8 cellular contexts compared by ENCODE assay signal in genomic region chr6:161029195-161029809, GRCh38. TPM values are rescaled to one million over a fixed set of nuclear protein-coding genes. Genes with fewer than 3 reads are reported as not detected.
DNase-seq lines count a peak whose midpoint lies in the region; ATAC-seq and TF ChIP-seq lines count a peak whose summit lies in the region.

No MANE protein-coding gene starts in this region.

- H3K36me3 Mint-ChIP-seq in activated T-cell treated with anti-CD3 and anti-CD28 coated beads, Interleukin-2, amount 50 U/mL, for 4 hours (ENCODE audit: insufficient read depth), result peaks cover 23% of the 10 kb centered on the region
- peaks cover 5 to 17% of the 10 kb centered on the region in 2 donors for H3K36me3 Mint-ChIP-seq in stimulated activated naive B cell treated with anti-CD40 and anti-IgM and Interleukin-4, amounts not matched to agents 10 μg/mL and 1 μg/mL and 100 μg/mL, for 72 hours

- no peak overlapping the region for H3K4me2 ChIP-seq in neuronal stem cell (ENCODE audit: insufficient read depth, low read length, poor library complexity, severe bottlenecking)

- H3K79me1 ChIP-seq in neuronal stem cell (ENCODE audit: low read depth, low read length), result peaks cover 4% of the 10 kb centered on the region

- no peaks in the 10 kb centered on the region for H3K27me3 Mint-ChIP-seq in activated T-cell treated with anti-CD3 and anti-CD28 coated beads, Interleukin-2, amount 50 U/mL, for 4 hours (ENCODE audit: low read depth)
- no peaks in the 10 kb centered on the region for H3K27me3 Mint-ChIP-seq in stimulated activated naive B cell treated with anti-CD40 and anti-IgM and Interleukin-4, amounts not matched to agents 10 μg/mL and 1 μg/mL and 100 μg/mL, for 72 hours

- H3K4me1 ChIP-seq in neuronal stem cell (ENCODE audit: control insufficient read depth in 2 of 2, insufficient read depth in 1 of 2, low read depth in 1 of 2, low read length in 2 of 2) (no peaks in the 10 kb centered on the region), right atrium auricular region (peaks cover 0 to 4% of the 10 kb centered on the region in 2 donors)

- no peak overlapping the region for H2BK120ac ChIP-seq in neuronal stem cell (ENCODE audit: low read depth, low read length)

- H3K4me3 ChIP-seq in neuronal stem cell (ENCODE audit: low read length in 2 of 2) (no peak overlapping the region), right atrium auricular region (no peak overlapping the region)

- H3K36me3 ChIP-seq in neuronal stem cell (replicated peaks in 1 of 2; ENCODE audit: control insufficient read depth in 2 of 2, insufficient read depth in 2 of 2, low read length in 2 of 2) (peaks cover 0 to 10% of the 10 kb centered on the region in 2 donors), right atrium auricular region (no peaks in the 10 kb centered on the region)

- H3K4ac ChIP-seq in neuronal stem cell (ENCODE audit: low read length), result no peak overlapping the region

- H4K8ac ChIP-seq in neuronal stem cell (ENCODE audit: low read depth, low read length), result no peak overlapping the region

- H3K23ac ChIP-seq in neuronal stem cell (ENCODE audit: low read depth, low read length, poor library complexity), result no peak overlapping the region

- no peak overlapping the region for H2AFZ ChIP-seq in neuronal stem cell (ENCODE audit: low read length)

- no peak overlapping the region for H3K4me3 Mint-ChIP-seq in activated T-cell treated with anti-CD3 and anti-CD28 coated beads, Interleukin-2, amount 50 U/mL, for 4 hours
- peak overlapping the region; percentile 36 to 38 for H3K4me3 Mint-ChIP-seq in stimulated activated naive B cell treated with anti-CD40 and anti-IgM and Interleukin-4, amounts not matched to agents 10 μg/mL and 1 μg/mL and 100 μg/mL, for 72 hours

- H3K27ac Mint-ChIP-seq in stimulated activated naive B cell treated with anti-CD40 and anti-IgM and Interleukin-4, amounts not matched to agents 10 μg/mL and 1 μg/mL and 100 μg/mL, for 72 hours, result peak overlapping the region; percentile 9

- H3K9ac ChIP-seq in neuronal stem cell (ENCODE audit: low read depth, low read length, poor library complexity), result no peak overlapping the region

- no CpG with 5 or more reads among the region's 8 CpGs for WGBS in neuronal stem cell (ENCODE audit: extremely low coverage in 2 of 2, insufficient read length in 2 of 2, insufficient replicate concordance in 1 of 2), 2 donors

- H3K27me3 ChIP-seq in neuronal stem cell (ENCODE audit: control insufficient read depth in 3 of 3, insufficient read depth in 3 of 3, low read depth in 1 of 3, low read length in 3 of 3), result no peaks in the 10 kb centered on the region
- H3K27me3 ChIP-seq in right atrium auricular region, result no peaks in the 10 kb centered on the region

- peaks cover 54% of the 10 kb centered on the region for H3K4me1 Mint-ChIP-seq in activated T-cell treated with anti-CD3 and anti-CD28 coated beads, Interleukin-2, amount 50 U/mL, for 4 hours (ENCODE audit: low read depth)
- peaks cover 27 to 44% of the 10 kb centered on the region in 2 donors for H3K4me1 Mint-ChIP-seq in stimulated activated naive B cell treated with anti-CD40 and anti-IgM and Interleukin-4, amounts not matched to agents 10 μg/mL and 1 μg/mL and 100 μg/mL, for 72 hours

- H2BK12ac ChIP-seq in neuronal stem cell (ENCODE audit: low read length), result no peak overlapping the region

- no peak overlapping the region for H3K18ac ChIP-seq in neuronal stem cell (ENCODE audit: low read length)

- no peak overlapping the region for H3K14ac ChIP-seq in neuronal stem cell (ENCODE audit: low read length)

- DNase-seq in activated T-cell treated with anti-CD3 and anti-CD28 coated beads, Interleukin-2, amount 50 U/mL, for 4 hours, result no peak
- no peak for DNase-seq in activated T-cell treated with anti-CD3 and anti-CD28 coated beads, Interleukin-2, amount 50 U/mL, for 1 hour
- DNase-seq in amniotic epithelial cell (ENCODE audit: low read depth) (peak; percentile 97), neuronal stem cell (ENCODE audit: low spot score) (no peak), right atrium auricular region (ENCODE audit: low spot score) (no peak)
- no peak for DNase-seq in stimulated activated naive B cell treated with anti-CD40 and anti-IgM and Interleukin-4, amounts not matched to agents 10 μg/mL and 1 μg/mL and 100 μg/mL, for 72 hours
- no peak for DNase-seq in activated CD8-positive, alpha-beta memory T cell treated with anti-CD3 and anti-CD28 coated beads, Interleukin-2, amount 50 U/mL, for 48 hours

- no peaks in the 10 kb centered on the region for H3K9me3 ChIP-seq in neuronal stem cell (replicated peaks in 1 of 2; ENCODE audit: control insufficient read depth in 2 of 2, insufficient read depth in 1 of 2, low read depth in 1 of 2, low read length in 2 of 2)
- H3K9me3 ChIP-seq in right atrium auricular region, result no peaks in the 10 kb centered on the region

- no peak overlapping the region for H2AK5ac ChIP-seq in neuronal stem cell (ENCODE audit: low read depth, low read length)

- ATAC-seq in activated T-cell treated with anti-CD3 and anti-CD28 coated beads, Interleukin-2, amount 50 U/mL, for 4 hours, result peak; percentile 46 to 81
- peak; percentile 81 for ATAC-seq in HG03045 (IDR thresholded peaks at IDR 0.05; ENCODE audit: unreplicated experiment)
- peak; percentile 87 to 91 for ATAC-seq in stimulated activated naive B cell treated with anti-CD40 and anti-IgM and Interleukin-4, amounts not matched to agents 10 μg/mL and 1 μg/mL and 100 μg/mL, for 72 hours (replicated peaks)

- no peak overlapping the region for H2BK15ac ChIP-seq in neuronal stem cell (ENCODE audit: low read length)

- H4K91ac ChIP-seq in neuronal stem cell (ENCODE audit: low read depth, low read length, poor library complexity), result no peak overlapping the region

- no peak overlapping the region for H2BK5ac ChIP-seq in neuronal stem cell (ENCODE audit: low read length)

- H3K27ac ChIP-seq in neuronal stem cell (replicated peaks; ENCODE audit: low read length) (no peak overlapping the region), right atrium auricular region (no peak overlapping the region)

- H3K9me3 Mint-ChIP-seq in activated T-cell treated with anti-CD3 and anti-CD28 coated beads, Interleukin-2, amount 50 U/mL, for 4 hours, result no peaks in the 10 kb centered on the region
- no peaks in the 10 kb centered on the region for H3K9me3 Mint-ChIP-seq in stimulated activated naive B cell treated with anti-CD40 and anti-IgM and Interleukin-4, amounts not matched to agents 10 μg/mL and 1 μg/mL and 100 μg/mL, for 72 hours

- TF ChIP-seq CTCF in right atrium auricular region (IDR thresholded peaks at IDR 0.05), result no peak

RNA-seq across cellular contexts. Expression of gene MAP3K4, which starts 37.7 kb away (rescaled TPM):
- 10 to 100 TPM; 48.8 to 52.4 (median 49.0) TPM for total RNA-seq in activated T-cell treated with anti-CD3 and anti-CD28 coated beads, Interleukin-2, amount 50 U/mL, for 4 hours
- 21.8 TPM for polyA plus RNA-seq in neuronal stem cell (2013, experiment 1 of 2)
- 27.4 TPM for polyA plus RNA-seq in neuronal stem cell (2013, experiment 2 of 2)
- total RNA-seq in right atrium auricular region, result 10 to 100 TPM; 15.6 to 17.2 TPM
